In the genomic region with DNA sequence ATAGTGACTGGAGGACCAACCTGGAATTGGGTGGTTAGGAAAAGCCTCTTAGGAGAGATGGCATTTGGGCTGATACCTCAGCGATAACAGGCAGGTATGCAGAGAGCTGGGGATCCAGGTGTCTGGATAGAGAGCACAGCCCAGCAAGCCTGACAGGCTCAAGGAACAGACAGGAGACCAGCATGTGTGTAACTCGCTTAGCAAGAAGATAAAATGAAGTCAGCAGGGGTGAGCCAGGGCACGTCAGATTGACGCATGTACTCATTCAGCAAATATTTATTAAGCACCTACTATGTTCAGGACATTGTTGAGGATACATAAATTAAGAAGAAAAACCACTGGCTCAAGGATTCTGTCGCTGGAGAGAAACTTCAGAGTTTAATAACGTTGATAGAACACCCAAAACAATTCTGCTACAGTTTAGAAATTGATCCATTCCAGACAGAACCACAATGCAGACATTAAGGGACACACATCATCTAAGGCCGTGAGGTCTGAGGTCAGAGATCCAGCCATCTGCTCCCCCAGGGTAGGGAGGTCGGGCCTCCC, we compare ENCODE assay signal across 7 cellular contexts. TPM values are rescaled to one million over a fixed set of nuclear protein-coding genes. Genes with fewer than 3 reads are reported as not detected.
DNase-seq lines count a peak whose midpoint lies in the region; ATAC-seq and TF ChIP-seq lines count a peak whose summit lies in the region.

No MANE protein-coding gene starts in this region.

- 48% methylated on average over 8 of the region's 8 CpGs for WGBS in right cardiac atrium
- WGBS in spleen, 5 donors, result 44 to 53% (median 48%) methylated on average over 8 of the region's 8 CpGs

- H3K27me3 ChIP-seq in H7 (ENCODE audit: control insufficient read depth, insufficient read depth, low read length) (no peaks in the 10 kb centered on the region), right cardiac atrium (ENCODE audit: control insufficient read depth, insufficient read depth) (no peaks in the 10 kb centered on the region), spleen (replicated peaks in 1 of 7) (no peaks in the 10 kb centered on the region)

- ATAC-seq in WTC11 (no peak), right cardiac atrium (no peak), GM18873 (IDR thresholded peaks at IDR 0.05; ENCODE audit: low FRiP score, unreplicated experiment) (no peak), HG03442 (IDR thresholded peaks at IDR 0.05; ENCODE audit: unreplicated experiment) (no peak), GM19397 (IDR thresholded peaks at IDR 0.05; ENCODE audit: unreplicated experiment) (no peak)

- H3K36me3 ChIP-seq in H7 (replicated peaks; ENCODE audit: control insufficient read depth, insufficient read depth, low read length), result no peaks in the 10 kb centered on the region
- no peaks in the 10 kb centered on the region for H3K36me3 ChIP-seq in spleen

- DNase-seq in H7 (peak; percentile 43), WTC11 (ENCODE audit: low spot score) (no peak), right cardiac atrium (no peak), spleen (peak; percentile 74)

- no peaks in the 10 kb centered on the region for H3K4me1 ChIP-seq in right cardiac atrium (ENCODE audit: control insufficient read depth, insufficient read depth, low read length)
- H3K4me1 ChIP-seq in spleen, result peaks cover 36 to 88% (median 74%) of the 10 kb centered on the region in 6 donors

- CTCF ChIA-PET in WTC11 (lab: Charles Lee), result no interaction called here

- POLR2A ChIA-PET in WTC11 (lab: Charles Lee), result interaction anchor here (0.7 kb wide), 1 partner anchor 1894 kb away, joined by 3 read pairs; no protein-coding TSS in a partner anchor

- 0 out of 2 replicates have a peak overlapping the region, but pooled peaks have one; percentile 8 for H3K27ac Mint-ChIP-seq in WTC11

- peaks cover 15% of the 10 kb centered on the region for H3K4me1 Mint-ChIP-seq in WTC11

- TF ChIP-seq CTCF in WTC11 (IDR thresholded peaks at IDR 0.05), result no peak
- no peak for TF ChIP-seq CTCF in spleen (IDR thresholded peaks at IDR 0.05 in 8 of 11, conservative IDR thresholded peaks at IDR 0.05 in 3 of 11)

- peaks cover 31% of the 10 kb centered on the region for H3K27me3 Mint-ChIP-seq in WTC11 (ENCODE audit: low read depth)

- H3K36me3 Mint-ChIP-seq in WTC11, result peaks cover 57% of the 10 kb centered on the region

- peak overlapping the region; percentile 68 for H3K4me3 Mint-ChIP-seq in WTC11

- H3K27ac ChIP-seq in right cardiac atrium (ENCODE audit: low read length) (peak overlapping the region; percentile 99), spleen (peak overlapping the region; percentile 91 to 98 (median 97))

- intact Hi-C loops in right cardiac atrium (cut with DNase I), result no loop called here
- intact Hi-C loops in spleen (cut with DNase I; ENCODE audit: low total_unique reads), result no loop called here

- TF ChIP-seq POLR2A in spleen (IDR thresholded peaks at IDR 0.05), result no peak

- peaks cover 64% of the 10 kb centered on the region for H3K9me3 Mint-ChIP-seq in WTC11

- H3K9me3 ChIP-seq in right cardiac atrium (ENCODE audit: control insufficient read depth, low read length) (no peaks in the 10 kb centered on the region), spleen (no peaks in the 10 kb centered on the region)

- H3K4me3 ChIP-seq in H7 (ENCODE audit: insufficient read depth, low read depth, low read length) (peak overlapping the region; percentile 73), right cardiac atrium (ENCODE audit: low read length) (peak overlapping the region; percentile 65), spleen (peak overlapping the region; percentile 43 to 74 (median 56))

TF ChIP-seq in WTC11, 78 proteins besides CTCF, POLR2A, EP300 and RAD21 (continues in another document):
- TF ChIP-seq, protein P1, sequence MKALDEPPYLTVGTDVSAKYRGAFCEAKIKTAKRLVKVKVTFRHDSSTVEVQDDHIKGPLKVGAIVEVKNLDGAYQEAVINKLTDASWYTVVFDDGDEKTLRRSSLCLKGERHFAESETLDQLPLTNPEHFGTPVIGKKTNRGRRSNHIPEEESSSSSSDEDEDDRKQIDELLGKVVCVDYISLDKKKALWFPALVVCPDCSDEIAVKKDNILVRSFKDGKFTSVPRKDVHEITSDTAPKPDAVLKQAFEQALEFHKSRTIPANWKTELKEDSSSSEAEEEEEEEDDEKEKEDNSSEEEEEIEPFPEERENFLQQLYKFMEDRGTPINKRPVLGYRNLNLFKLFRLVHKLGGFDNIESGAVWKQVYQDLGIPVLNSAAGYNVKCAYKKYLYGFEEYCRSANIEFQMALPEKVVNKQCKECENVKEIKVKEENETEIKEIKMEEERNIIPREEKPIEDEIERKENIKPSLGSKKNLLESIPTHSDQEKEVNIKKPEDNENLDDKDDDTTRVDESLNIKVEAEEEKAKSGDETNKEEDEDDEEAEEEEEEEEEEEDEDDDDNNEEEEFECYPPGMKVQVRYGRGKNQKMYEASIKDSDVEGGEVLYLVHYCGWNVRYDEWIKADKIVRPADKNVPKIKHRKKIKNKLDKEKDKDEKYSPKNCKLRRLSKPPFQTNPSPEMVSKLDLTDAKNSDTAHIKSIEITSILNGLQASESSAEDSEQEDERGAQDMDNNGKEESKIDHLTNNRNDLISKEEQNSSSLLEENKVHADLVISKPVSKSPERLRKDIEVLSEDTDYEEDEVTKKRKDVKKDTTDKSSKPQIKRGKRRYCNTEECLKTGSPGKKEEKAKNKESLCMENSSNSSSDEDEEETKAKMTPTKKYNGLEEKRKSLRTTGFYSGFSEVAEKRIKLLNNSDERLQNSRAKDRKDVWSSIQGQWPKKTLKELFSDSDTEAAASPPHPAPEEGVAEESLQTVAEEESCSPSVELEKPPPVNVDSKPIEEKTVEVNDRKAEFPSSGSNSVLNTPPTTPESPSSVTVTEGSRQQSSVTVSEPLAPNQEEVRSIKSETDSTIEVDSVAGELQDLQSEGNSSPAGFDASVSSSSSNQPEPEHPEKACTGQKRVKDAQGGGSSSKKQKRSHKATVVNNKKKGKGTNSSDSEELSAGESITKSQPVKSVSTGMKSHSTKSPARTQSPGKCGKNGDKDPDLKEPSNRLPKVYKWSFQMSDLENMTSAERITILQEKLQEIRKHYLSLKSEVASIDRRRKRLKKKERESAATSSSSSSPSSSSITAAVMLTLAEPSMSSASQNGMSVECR (CRISPR knock-in tag; IDR thresholded peaks at IDR 0.05; ENCODE audit: borderline replicate concordance), result no peak
- TF ChIP-seq RORB (CRISPR knock-in tag; IDR thresholded peaks at IDR 0.05) (no peak), ZNF263 (CRISPR knock-in tag; IDR thresholded peaks at IDR 0.05; ENCODE audit: low read depth) (no peak), NR2C2 (CRISPR knock-in tag; IDR thresholded peaks at IDR 0.05) (no peak), CREM (CRISPR knock-in tag; IDR thresholded peaks at IDR 0.05) (no peak), ELF4 (CRISPR knock-in tag; IDR thresholded peaks at IDR 0.05; ENCODE audit: low read depth) (no peak), JAZF1 (CRISPR knock-in tag; IDR thresholded peaks at IDR 0.05) (no peak), EMX1 (CRISPR knock-in tag; IDR thresholded peaks at IDR 0.05) (no peak)
- TF ChIP-seq, protein P2, sequence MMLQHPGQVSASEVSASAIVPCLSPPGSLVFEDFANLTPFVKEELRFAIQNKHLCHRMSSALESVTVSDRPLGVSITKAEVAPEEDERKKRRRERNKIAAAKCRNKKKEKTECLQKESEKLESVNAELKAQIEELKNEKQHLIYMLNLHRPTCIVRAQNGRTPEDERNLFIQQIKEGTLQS (CRISPR knock-in tag; conservative IDR thresholded peaks at IDR 0.05), result no peak
- TF ChIP-seq, protein P3, sequence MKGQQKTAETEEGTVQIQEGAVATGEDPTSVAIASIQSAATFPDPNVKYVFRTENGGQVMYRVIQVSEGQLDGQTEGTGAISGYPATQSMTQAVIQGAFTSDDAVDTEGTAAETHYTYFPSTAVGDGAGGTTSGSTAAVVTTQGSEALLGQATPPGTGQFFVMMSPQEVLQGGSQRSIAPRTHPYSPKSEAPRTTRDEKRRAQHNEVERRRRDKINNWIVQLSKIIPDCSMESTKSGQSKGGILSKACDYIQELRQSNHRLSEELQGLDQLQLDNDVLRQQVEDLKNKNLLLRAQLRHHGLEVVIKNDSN (CRISPR knock-in tag; IDR thresholded peaks at IDR 0.05), result no peak
- TF ChIP-seq, protein P4, sequence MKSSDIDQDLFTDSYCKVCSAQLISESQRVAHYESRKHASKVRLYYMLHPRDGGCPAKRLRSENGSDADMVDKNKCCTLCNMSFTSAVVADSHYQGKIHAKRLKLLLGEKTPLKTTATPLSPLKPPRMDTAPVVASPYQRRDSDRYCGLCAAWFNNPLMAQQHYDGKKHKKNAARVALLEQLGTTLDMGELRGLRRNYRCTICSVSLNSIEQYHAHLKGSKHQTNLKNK (CRISPR knock-in tag; IDR thresholded peaks at IDR 0.05), result no peak
- TF ChIP-seq, protein P5, sequence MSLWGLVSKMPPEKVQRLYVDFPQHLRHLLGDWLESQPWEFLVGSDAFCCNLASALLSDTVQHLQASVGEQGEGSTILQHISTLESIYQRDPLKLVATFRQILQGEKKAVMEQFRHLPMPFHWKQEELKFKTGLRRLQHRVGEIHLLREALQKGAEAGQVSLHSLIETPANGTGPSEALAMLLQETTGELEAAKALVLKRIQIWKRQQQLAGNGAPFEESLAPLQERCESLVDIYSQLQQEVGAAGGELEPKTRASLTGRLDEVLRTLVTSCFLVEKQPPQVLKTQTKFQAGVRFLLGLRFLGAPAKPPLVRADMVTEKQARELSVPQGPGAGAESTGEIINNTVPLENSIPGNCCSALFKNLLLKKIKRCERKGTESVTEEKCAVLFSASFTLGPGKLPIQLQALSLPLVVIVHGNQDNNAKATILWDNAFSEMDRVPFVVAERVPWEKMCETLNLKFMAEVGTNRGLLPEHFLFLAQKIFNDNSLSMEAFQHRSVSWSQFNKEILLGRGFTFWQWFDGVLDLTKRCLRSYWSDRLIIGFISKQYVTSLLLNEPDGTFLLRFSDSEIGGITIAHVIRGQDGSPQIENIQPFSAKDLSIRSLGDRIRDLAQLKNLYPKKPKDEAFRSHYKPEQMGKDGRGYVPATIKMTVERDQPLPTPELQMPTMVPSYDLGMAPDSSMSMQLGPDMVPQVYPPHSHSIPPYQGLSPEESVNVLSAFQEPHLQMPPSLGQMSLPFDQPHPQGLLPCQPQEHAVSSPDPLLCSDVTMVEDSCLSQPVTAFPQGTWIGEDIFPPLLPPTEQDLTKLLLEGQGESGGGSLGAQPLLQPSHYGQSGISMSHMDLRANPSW (CRISPR knock-in tag; conservative IDR thresholded peaks at IDR 0.05; ENCODE audit: low read depth), result no peak

RNA-seq across cellular contexts. Expression of a gene that starts 1.1 kb away (rescaled TPM):
- 30.7 and 42.1 TPM in 2 replicates for total RNA-seq in H7 (2014; rRNA removed; shearing (Covaris generic))
- total RNA-seq in WTC11 (2021) (37.2 to 41.4 TPM (median 38.5 TPM) in 3 replicates), right cardiac atrium (10 to 100 TPM; 61.0 to 74.8 (median 66.8) TPM), spleen (100 to 1,000 TPM in 1 of 7 donors, 10 to 100 TPM in 6; 60.5 to 120 (median 75.5) TPM)
- polyA plus RNA-seq in right cardiac atrium (51.0 TPM), spleen (10 to 100 TPM; 41.2 to 65.7 (median 46.8) TPM)

Comparison
In these comparisons a context has a peak if more than half of its experiments do, and no peak if none do; other contexts are left out.
1. DNase-seq: peak in H7 (single experiment) and spleen (single experiment); none in WTC11 (single experiment) and right cardiac atrium (0 of 3).
2. Peak in every context shown above with its lines, with median percentiles within 50 percentile points of each other: H3K4me3 ChIP-seq.